ENCODE assay signal across 9 cellular contexts in the genomic region with DNA sequence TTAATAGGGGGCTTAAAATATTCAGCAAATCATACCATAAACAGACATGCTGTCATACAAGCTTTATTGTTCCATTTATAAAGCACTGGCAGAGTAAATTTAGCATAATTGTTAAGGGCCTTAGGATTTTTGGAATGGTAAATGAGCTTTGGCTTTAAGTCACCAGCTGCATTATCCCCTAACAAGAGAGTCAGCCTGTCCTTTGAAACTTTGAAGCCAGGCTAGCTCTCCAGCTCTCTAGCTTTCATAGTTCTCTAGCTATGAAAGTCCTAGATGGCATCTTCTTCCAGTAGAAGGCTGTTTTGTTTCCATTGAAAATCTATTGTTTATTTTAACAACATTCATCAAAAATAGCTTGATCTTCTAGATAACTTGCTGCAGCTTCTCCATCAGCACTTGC.
DNase-seq lines count a peak whose midpoint lies in the region; ATAC-seq and TF ChIP-seq lines count a peak whose summit lies in the region.
"Had no signal": no experiment of that assay in that cellular context is flagged by ENCODE, and none has a peak within 500 bp of the region (broad histone marks: within the 10 kb centered on the region; RNA-seq: fewer than 3 reads in every experiment).

No MANE protein-coding gene starts in this region.

- peaks cover 2% of the 10 kb centered on the region; the same call in 1 of the 2 replicates for H3K9me3 ChIP-seq in MG63
- no peaks in the 10 kb centered on the region for H3K9me3 ChIP-seq in effector memory CD4-positive, alpha-beta T cell (ENCODE audit: control insufficient read depth, low read length)

- no peak for TF ChIP-seq CTCF in GM12865 (IDR thresholded peaks at IDR 0.05; ENCODE audit: insufficient read depth, low read depth, low read length, missing control alignments)

- no peak overlapping the region for H3K9ac ChIP-seq in rectal smooth muscle tissue (ENCODE audit: low read length)

- H3K27ac ChIP-seq in effector memory CD4-positive, alpha-beta T cell (ENCODE audit: insufficient read depth, low read length, poor library complexity, severe bottlenecking) = no peak overlapping the region
- H3K27ac ChIP-seq in rectal smooth muscle tissue (ENCODE audit: low read depth, low read length) = peak overlapping the region; percentile 67

- H3K4me3 ChIP-seq in GM12865 (ENCODE audit: low read depth, low read length) (peak overlapping the region; percentile 49), MG63 (peak overlapping the region; percentile 14; the same call in 1 of the 2 replicates), rectal smooth muscle tissue (ENCODE audit: low read length) (peak overlapping the region; percentile 54)
- H3K4me3 ChIP-seq in effector memory CD4-positive, alpha-beta T cell (ENCODE audit: insufficient read depth, low read depth, low read length, poor library complexity, severe bottlenecking) = peak overlapping the region; percentile 25

- H3K36me3 ChIP-seq in MG63 = no peaks in the 10 kb centered on the region
- no peaks in the 10 kb centered on the region for H3K36me3 ChIP-seq in effector memory CD4-positive, alpha-beta T cell (ENCODE audit: control insufficient read depth, insufficient read depth, low read length)
- no peaks in the 10 kb centered on the region for H3K36me3 ChIP-seq in rectal smooth muscle tissue (ENCODE audit: control insufficient read depth, insufficient read depth, low read length)

- no peaks in the 10 kb centered on the region for H3K4me1 ChIP-seq in effector memory CD4-positive, alpha-beta T cell (ENCODE audit: control insufficient read depth, insufficient read depth, low read length, poor library complexity, severe bottlenecking)
- H3K4me1 ChIP-seq in rectal smooth muscle tissue (ENCODE audit: control insufficient read depth, insufficient read depth, low read length) = peaks cover 3% of the 10 kb centered on the region

- no peaks in the 10 kb centered on the region for H3K27me3 ChIP-seq in MG63
- no peaks in the 10 kb centered on the region for H3K27me3 ChIP-seq in effector memory CD4-positive, alpha-beta T cell (replicated peaks; ENCODE audit: control insufficient read depth, insufficient read depth, low read length, poor library complexity, severe bottlenecking)
- H3K27me3 ChIP-seq in rectal smooth muscle tissue (ENCODE audit: control insufficient read depth, insufficient read depth, low read length) = no peaks in the 10 kb centered on the region

- no peak for ATAC-seq in GM21737 (IDR thresholded peaks at IDR 0.05; ENCODE audit: unreplicated experiment)
- no peak for ATAC-seq in GM18520 (IDR thresholded peaks at IDR 0.05; ENCODE audit: unreplicated experiment)

- no peak for DNase-seq in GM12865 (ENCODE audit: low read depth)
- no peak for DNase-seq in MG63
- DNase-seq in effector memory CD4-positive, alpha-beta T cell = no peak
- DNase-seq in C1 segment of cervical spinal cord (lab: John Stamatoyannopoulos, UW) = no peak
- DNase-seq in cerebellar cortex (ENCODE audit: low spot score) = no peak
- DNase-seq: stimulated activated CD4-positive, alpha-beta T cell treated with anti-CD3 and anti-CD28 coated beads, Interleukin-2, amount 100 ng/mL, for 48 hours had no signal
